Comparison of ENCODE assay signal across 1 cellular context in genomic region chrX:117120700-117121099, GRCh38.
TF ChIP-seq lines count a peak whose summit lies in the region.

No MANE protein-coding gene starts in this region.

TF ChIP-seq in H1, 55 proteins besides CTCF, POLR2A, EP300 and RAD21:
- TF ChIP-seq RFX5 (IDR thresholded peaks at IDR 0.05; ENCODE audit: borderline replicate concordance, low read depth, low read length) (no peak), RXRA (IDR thresholded peaks at IDR 0.05; ENCODE audit: insufficient read depth, low read depth, low read length) (no peak), GTF2F1 (IDR thresholded peaks at IDR 0.05; ENCODE audit: borderline replicate concordance, low read depth, low read length) (no peak), SP1 (IDR thresholded peaks at IDR 0.05; ENCODE audit: low read depth, low read length) (no peak), JUND (IDR thresholded peaks at IDR 0.05; ENCODE audit: low read length) (no peak), CBX5 (IDR thresholded peaks at IDR 0.05; ENCODE audit: low read depth, low read length) (no peak), NRF1 (IDR thresholded peaks at IDR 0.05; ENCODE audit: low read depth, low read length) (no peak), CHD2 (IDR thresholded peaks at IDR 0.05; ENCODE audit: low read length) (no peak), MAX (IDR thresholded peaks at IDR 0.05) (no peak), SIN3A (conservative IDR thresholded peaks at IDR 0.05 in 1 of 2, IDR thresholded peaks at IDR 0.05 in 1 of 2; ENCODE audit: low read depth in 1 of 2, low read length in 2 of 2) (no peak), SRF (IDR thresholded peaks at IDR 0.05; ENCODE audit: low read depth, low read length) (no peak), CHD1 (IDR thresholded peaks at IDR 0.05; ENCODE audit: low read depth, low read length) (no peak)
